ENCODE assay signal across 1 cellular context in genomic region chr17:48505788-48506187, GRCh38.
TF ChIP-seq lines count a peak whose summit lies in the region.

No MANE protein-coding gene starts in this region.

TF ChIP-seq in GM12878, 131 proteins besides CTCF, POLR2A, EP300 and RAD21 (continued from another document and continues in another):
- TF ChIP-seq BCLAF1 (IDR thresholded peaks at IDR 0.05) = no peak
- no peak for TF ChIP-seq RAD51 (IDR thresholded peaks at IDR 0.05)
- TF ChIP-seq RELB (IDR thresholded peaks at IDR 0.05; ENCODE audit: low read depth) = 0 out of 2 replicates have a peak, but pooled peaks have one; percentile 27
- no peak for TF ChIP-seq ZBED1 (IDR thresholded peaks at IDR 0.05; ENCODE audit: borderline replicate concordance)
- no peak for TF ChIP-seq ETV6 (conservative IDR thresholded peaks at IDR 0.05 in 1 of 2, IDR thresholded peaks at IDR 0.05 in 1 of 2; ENCODE audit: borderline replicate concordance in 1 of 2, low read depth in 1 of 2)
- TF ChIP-seq, protein P1, sequence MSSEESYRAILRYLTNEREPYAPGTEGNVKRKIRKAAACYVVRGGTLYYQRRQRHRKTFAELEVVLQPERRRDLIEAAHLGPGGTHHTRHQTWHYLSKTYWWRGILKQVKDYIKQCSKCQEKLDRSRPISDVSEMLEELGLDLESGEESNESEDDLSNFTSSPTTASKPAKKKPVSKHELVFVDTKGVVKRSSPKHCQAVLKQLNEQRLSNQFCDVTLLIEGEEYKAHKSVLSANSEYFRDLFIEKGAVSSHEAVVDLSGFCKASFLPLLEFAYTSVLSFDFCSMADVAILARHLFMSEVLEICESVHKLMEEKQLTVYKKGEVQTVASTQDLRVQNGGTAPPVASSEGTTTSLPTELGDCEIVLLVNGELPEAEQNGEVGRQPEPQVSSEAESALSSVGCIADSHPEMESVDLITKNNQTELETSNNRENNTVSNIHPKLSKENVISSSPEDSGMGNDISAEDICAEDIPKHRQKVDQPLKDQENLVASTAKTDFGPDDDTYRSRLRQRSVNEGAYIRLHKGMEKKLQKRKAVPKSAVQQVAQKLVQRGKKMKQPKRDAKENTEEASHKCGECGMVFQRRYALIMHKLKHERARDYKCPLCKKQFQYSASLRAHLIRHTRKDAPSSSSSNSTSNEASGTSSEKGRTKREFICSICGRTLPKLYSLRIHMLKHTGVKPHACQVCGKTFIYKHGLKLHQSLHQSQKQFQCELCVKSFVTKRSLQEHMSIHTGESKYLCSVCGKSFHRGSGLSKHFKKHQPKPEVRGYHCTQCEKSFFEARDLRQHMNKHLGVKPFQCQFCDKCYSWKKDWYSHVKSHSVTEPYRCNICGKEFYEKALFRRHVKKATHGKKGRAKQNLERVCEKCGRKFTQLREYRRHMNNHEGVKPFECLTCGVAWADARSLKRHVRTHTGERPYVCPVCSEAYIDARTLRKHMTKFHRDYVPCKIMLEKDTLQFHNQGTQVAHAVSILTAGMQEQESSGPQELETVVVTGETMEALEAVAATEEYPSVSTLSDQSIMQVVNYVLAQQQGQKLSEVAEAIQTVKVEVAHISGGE (CRISPR knock-in tag; IDR thresholded peaks at IDR 0.05) = no peak
- no peak for TF ChIP-seq PRDM15 (CRISPR knock-in tag; IDR thresholded peaks at IDR 0.05)
- TF ChIP-seq ATF7 (IDR thresholded peaks at IDR 0.05; ENCODE audit: low read depth) = peak; percentile 93
- peak; percentile 50; the same call in 1 of the 2 replicates for TF ChIP-seq ATF2 (IDR thresholded peaks at IDR 0.05; ENCODE audit: low read length)
- TF ChIP-seq SREBF2 (IDR thresholded peaks at IDR 0.05; ENCODE audit: low read length) = no peak
- TF ChIP-seq MXI1 (IDR thresholded peaks at IDR 0.05; ENCODE audit: low read depth, low read length) = peak; percentile 77
- no peak for TF ChIP-seq MYC (IDR thresholded peaks at IDR 0.05; ENCODE audit: insufficient read depth, insufficient read length, insufficient replicate concordance, low read length, severe bottlenecking)
- no peak for TF ChIP-seq KLF5 (IDR thresholded peaks at IDR 0.05; ENCODE audit: partially characterized antibody)
- TF ChIP-seq, protein P2, sequence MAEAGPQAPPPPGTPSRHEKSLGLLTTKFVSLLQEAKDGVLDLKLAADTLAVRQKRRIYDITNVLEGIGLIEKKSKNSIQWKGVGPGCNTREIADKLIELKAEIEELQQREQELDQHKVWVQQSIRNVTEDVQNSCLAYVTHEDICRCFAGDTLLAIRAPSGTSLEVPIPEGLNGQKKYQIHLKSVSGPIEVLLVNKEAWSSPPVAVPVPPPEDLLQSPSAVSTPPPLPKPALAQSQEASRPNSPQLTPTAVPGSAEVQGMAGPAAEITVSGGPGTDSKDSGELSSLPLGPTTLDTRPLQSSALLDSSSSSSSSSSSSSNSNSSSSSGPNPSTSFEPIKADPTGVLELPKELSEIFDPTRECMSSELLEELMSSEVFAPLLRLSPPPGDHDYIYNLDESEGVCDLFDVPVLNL (IDR thresholded peaks at IDR 0.05; ENCODE audit: low read depth, low read length) = no peak
- TF ChIP-seq NFXL1 (IDR thresholded peaks at IDR 0.05; ENCODE audit: borderline replicate concordance) = no peak
- TF ChIP-seq, protein P3, sequence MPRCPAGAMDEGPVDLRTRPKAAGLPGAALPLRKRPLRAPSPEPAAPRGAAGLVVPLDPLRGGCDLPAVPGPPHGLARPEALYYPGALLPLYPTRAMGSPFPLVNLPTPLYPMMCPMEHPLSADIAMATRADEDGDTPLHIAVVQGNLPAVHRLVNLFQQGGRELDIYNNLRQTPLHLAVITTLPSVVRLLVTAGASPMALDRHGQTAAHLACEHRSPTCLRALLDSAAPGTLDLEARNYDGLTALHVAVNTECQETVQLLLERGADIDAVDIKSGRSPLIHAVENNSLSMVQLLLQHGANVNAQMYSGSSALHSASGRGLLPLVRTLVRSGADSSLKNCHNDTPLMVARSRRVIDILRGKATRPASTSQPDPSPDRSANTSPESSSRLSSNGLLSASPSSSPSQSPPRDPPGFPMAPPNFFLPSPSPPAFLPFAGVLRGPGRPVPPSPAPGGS (IDR thresholded peaks at IDR 0.05; ENCODE audit: borderline replicate concordance, insufficient read depth, low read depth, low read length, poor library complexity, severe bottlenecking) = no peak
- TF ChIP-seq HSF1 (IDR thresholded peaks at IDR 0.05; ENCODE audit: low read depth, low read length) = no peak
- no peak for TF ChIP-seq ZNF274 (IDR thresholded peaks at IDR 0.05; ENCODE audit: insufficient read depth, insufficient read length)
- TF ChIP-seq BHLHE40 (IDR thresholded peaks at IDR 0.05; ENCODE audit: borderline replicate concordance in 1 of 2, low read depth in 2 of 2, low read length in 1 of 2) = no peak
- TF ChIP-seq, protein P4, sequence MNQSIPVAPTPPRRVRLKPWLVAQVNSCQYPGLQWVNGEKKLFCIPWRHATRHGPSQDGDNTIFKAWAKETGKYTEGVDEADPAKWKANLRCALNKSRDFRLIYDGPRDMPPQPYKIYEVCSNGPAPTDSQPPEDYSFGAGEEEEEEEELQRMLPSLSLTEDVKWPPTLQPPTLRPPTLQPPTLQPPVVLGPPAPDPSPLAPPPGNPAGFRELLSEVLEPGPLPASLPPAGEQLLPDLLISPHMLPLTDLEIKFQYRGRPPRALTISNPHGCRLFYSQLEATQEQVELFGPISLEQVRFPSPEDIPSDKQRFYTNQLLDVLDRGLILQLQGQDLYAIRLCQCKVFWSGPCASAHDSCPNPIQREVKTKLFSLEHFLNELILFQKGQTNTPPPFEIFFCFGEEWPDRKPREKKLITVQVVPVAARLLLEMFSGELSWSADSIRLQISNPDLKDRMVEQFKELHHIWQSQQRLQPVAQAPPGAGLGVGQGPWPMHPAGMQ (IDR thresholded peaks at IDR 0.05; ENCODE audit: borderline replicate concordance) = no peak
- peak; percentile 61 for TF ChIP-seq JUNB (IDR thresholded peaks at IDR 0.05)
- no peak for TF ChIP-seq GABPA (IDR thresholded peaks at IDR 0.05; ENCODE audit: low read depth)
- no peak for TF ChIP-seq POLR2AphosphoS2 (IDR thresholded peaks at IDR 0.05; ENCODE audit: low read depth, low read length)
- TF ChIP-seq, protein P5, sequence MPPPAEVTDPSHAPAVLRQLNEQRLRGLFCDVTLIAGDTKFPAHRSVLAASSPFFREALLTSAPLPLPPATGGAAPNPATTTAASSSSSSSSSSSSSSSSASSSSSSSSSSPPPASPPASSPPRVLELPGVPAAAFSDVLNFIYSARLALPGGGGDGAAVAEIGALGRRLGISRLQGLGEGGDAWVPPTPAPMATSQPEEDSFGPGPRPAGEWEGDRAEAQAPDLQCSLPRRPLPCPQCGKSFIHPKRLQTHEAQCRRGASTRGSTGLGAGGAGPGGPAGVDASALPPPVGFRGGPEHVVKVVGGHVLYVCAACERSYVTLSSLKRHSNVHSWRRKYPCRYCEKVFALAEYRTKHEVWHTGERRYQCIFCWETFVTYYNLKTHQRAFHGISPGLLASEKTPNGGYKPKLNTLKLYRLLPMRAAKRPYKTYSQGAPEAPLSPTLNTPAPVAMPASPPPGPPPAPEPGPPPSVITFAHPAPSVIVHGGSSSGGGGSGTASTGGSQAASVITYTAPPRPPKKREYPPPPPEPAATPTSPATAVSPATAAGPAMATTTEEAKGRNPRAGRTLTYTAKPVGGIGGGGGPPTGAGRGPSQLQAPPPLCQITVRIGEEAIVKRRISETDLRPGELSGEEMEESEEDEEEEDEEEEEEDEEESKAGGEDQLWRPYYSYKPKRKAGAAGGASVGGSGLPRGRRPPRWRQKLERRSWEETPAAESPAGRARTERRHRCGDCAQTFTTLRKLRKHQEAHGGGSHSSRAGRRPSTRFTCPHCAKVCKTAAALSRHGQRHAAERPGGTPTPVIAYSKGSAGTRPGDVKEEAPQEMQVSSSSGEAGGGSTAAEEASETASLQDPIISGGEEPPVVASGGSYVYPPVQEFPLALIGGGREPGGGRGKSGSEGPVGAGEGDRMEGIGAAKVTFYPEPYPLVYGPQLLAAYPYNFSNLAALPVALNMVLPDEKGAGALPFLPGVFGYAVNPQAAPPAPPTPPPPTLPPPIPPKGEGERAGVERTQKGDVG (CRISPR knock-in tag; IDR thresholded peaks at IDR 0.05) = no peak
- no peak for TF ChIP-seq EGR1 (IDR thresholded peaks at IDR 0.05; ENCODE audit: borderline replicate concordance in 1 of 2, low read depth in 2 of 2, low read length in 2 of 2)
- TF ChIP-seq JUND (IDR thresholded peaks at IDR 0.05; ENCODE audit: low read depth, low read length) = peak; percentile 63; the same call in 1 of the 2 replicates
- TF ChIP-seq BRCA1 (IDR thresholded peaks at IDR 0.05; ENCODE audit: low read depth, low read length) = no peak
- TF ChIP-seq BCL11A (IDR thresholded peaks at IDR 0.05; ENCODE audit: low read depth, low read length) = no peak
- 0 out of 2 replicates have a peak, but pooled peaks have one; percentile 41 for TF ChIP-seq TCF12 (IDR thresholded peaks at IDR 0.05; ENCODE audit: low read depth, low read length)
- TF ChIP-seq TCF3 (IDR thresholded peaks at IDR 0.05; ENCODE audit: borderline replicate concordance, insufficient read depth, low read depth, low read length) = no peak
- TF ChIP-seq LARP7 (IDR thresholded peaks at IDR 0.05) = no peak
